13 cellular contexts compared by ENCODE assay signal in the genomic region with DNA sequence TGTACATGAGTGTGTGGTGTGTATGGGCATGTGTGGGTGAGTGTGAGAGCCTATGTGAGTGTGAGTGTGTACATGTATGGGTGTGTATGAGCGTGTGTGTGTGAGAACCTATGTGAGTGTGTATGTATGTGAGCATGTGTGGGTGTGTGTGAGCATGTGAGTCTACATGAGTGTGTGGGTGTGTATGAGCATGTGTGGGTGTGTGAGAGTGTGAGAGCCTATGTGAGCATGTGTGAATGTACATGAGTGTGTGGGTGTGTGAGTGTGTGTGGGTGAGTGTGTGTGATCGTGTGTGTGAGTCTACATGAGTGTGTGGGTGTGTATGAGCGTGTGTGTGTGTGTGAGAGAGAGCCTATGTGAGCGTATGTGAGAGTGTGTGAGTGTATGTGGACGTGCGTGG.
"Had no signal": no experiment of that assay in that cellular context is flagged by ENCODE, and none has a peak within 500 bp of the region (broad histone marks: within the 10 kb centered on the region; RNA-seq: fewer than 3 reads in every experiment).

No MANE protein-coding gene starts in this region.

- H3K36me3 ChIP-seq: colonic mucosa, thyroid gland, upper lobe of left lung had no signal

- H3K27me3 ChIP-seq: colonic mucosa, hepatocyte, thyroid gland, upper lobe of left lung had no signal

- H2AFZ ChIP-seq: hepatocyte had no signal

- FAIRE-seq: small intestine had no signal

- H3K27ac ChIP-seq: colonic mucosa, foreskin keratinocyte, hepatocyte, thyroid gland, upper lobe of left lung had no signal

- ATAC-seq: foreskin keratinocyte; mucosa of descending colon; naive thymus-derived CD8-positive, alpha-beta T cell had no signal

- H3K4me3 ChIP-seq: colonic mucosa, hepatocyte, mucosa of descending colon, thyroid gland, upper lobe of left lung had no signal

- DNase-seq: colonic mucosa; dermis blood vessel endothelial cell; foreskin keratinocyte; mammary epithelial cell; mucosa of descending colon; naive thymus-derived CD8-positive, alpha-beta T cell; posterior cingulate gyrus; small intestine; stimulated activated CD4-positive, alpha-beta T cell treated with anti-CD3 and anti-CD28 coated beads, Interleukin-12 subunit alpha, Interleukin-12 subunit beta, amount 100 ng/mL, for 4 hours; stimulated activated naive CD4-positive, alpha-beta T cell treated with Interleukin-2 at 50 U/mL for 16 hours; thyroid gland; upper lobe of left lung had no signal

- H3K4me2 ChIP-seq: hepatocyte had no signal

- H3K9me3 ChIP-seq: colonic mucosa, mucosa of descending colon, thyroid gland had no signal

- H3K4me1 ChIP-seq: colonic mucosa, foreskin keratinocyte had no signal
